Comparison of ENCODE assay signal across 1 cellular context in genomic region chr11:72814139-72814830, GRCh38.
TF ChIP-seq lines count a peak whose summit lies in the region.

Gene ATG16L2 (plus strand): TSS chr11:72814411. CDS start chr11:72814446, 35 bp downstream.

TF ChIP-seq in H1, 55 proteins besides CTCF, POLR2A, EP300 and RAD21:
- TF ChIP-seq, protein P1, sequence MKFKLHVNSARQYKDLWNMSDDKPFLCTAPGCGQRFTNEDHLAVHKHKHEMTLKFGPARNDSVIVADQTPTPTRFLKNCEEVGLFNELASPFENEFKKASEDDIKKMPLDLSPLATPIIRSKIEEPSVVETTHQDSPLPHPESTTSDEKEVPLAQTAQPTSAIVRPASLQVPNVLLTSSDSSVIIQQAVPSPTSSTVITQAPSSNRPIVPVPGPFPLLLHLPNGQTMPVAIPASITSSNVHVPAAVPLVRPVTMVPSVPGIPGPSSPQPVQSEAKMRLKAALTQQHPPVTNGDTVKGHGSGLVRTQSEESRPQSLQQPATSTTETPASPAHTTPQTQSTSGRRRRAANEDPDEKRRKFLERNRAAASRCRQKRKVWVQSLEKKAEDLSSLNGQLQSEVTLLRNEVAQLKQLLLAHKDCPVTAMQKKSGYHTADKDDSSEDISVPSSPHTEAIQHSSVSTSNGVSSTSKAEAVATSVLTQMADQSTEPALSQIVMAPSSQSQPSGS (IDR thresholded peaks at IDR 0.05; ENCODE audit: low read length), result no peak
- peak; percentile 88 for TF ChIP-seq YY1 (IDR thresholded peaks at IDR 0.05; ENCODE audit: low read depth, low read length)
- TF ChIP-seq RNF2 (IDR thresholded peaks at IDR 0.05; ENCODE audit: borderline replicate concordance, low read depth, low read length, missing control alignments, poor library complexity, severe bottlenecking), result no peak
- no peak for TF ChIP-seq BCL11A (IDR thresholded peaks at IDR 0.05; ENCODE audit: low read depth in 2 of 2, low read length in 2 of 2)
- no peak for TF ChIP-seq NRF1 (IDR thresholded peaks at IDR 0.05; ENCODE audit: low read depth, low read length)
- no peak for TF ChIP-seq BRCA1 (IDR thresholded peaks at IDR 0.05; ENCODE audit: low read depth, low read length)
- TF ChIP-seq SIX5 (IDR thresholded peaks at IDR 0.05; ENCODE audit: low read depth, low read length), result no peak
- TF ChIP-seq, protein P2, sequence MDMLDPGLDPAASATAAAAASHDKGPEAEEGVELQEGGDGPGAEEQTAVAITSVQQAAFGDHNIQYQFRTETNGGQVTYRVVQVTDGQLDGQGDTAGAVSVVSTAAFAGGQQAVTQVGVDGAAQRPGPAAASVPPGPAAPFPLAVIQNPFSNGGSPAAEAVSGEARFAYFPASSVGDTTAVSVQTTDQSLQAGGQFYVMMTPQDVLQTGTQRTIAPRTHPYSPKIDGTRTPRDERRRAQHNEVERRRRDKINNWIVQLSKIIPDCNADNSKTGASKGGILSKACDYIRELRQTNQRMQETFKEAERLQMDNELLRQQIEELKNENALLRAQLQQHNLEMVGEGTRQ (IDR thresholded peaks at IDR 0.05; ENCODE audit: low read length), result no peak
- no peak for TF ChIP-seq CTBP2 (IDR thresholded peaks at IDR 0.05; ENCODE audit: borderline replicate concordance, insufficient read depth, insufficient read length, low read length)
- no peak for TF ChIP-seq JUN (IDR thresholded peaks at IDR 0.05; ENCODE audit: low read depth, low read length)
- TF ChIP-seq CHD2 (IDR thresholded peaks at IDR 0.05; ENCODE audit: low read length), result no peak
- no peak for TF ChIP-seq SRF (IDR thresholded peaks at IDR 0.05; ENCODE audit: low read depth, low read length)
- TF ChIP-seq SAP30 (IDR thresholded peaks at IDR 0.05; ENCODE audit: insufficient read depth, insufficient replicate concordance, low read length), result no peak
- TF ChIP-seq FOSL1 (IDR thresholded peaks at IDR 0.05; ENCODE audit: insufficient read depth, low read depth, low read length), result no peak
- TF ChIP-seq CBX8 (IDR thresholded peaks at IDR 0.05; ENCODE audit: borderline replicate concordance, low read depth, low read length), result no peak
- no peak for TF ChIP-seq BACH1 (IDR thresholded peaks at IDR 0.05; ENCODE audit: low read length)
- no peak for TF ChIP-seq SIRT6 (IDR thresholded peaks at IDR 0.05; ENCODE audit: low read length)
- no peak for TF ChIP-seq SP2 (IDR thresholded peaks at IDR 0.05; ENCODE audit: low read length)
- TF ChIP-seq SUZ12 (IDR thresholded peaks at IDR 0.05; ENCODE audit: low read length), result no peak
- TF ChIP-seq PHF8 (conservative IDR thresholded peaks at IDR 0.05; ENCODE audit: low read depth, low read length), result peak; percentile 99
- no peak for TF ChIP-seq POU5F1 (IDR thresholded peaks at IDR 0.05; ENCODE audit: low read depth, low read length)
- TF ChIP-seq ATF3 (IDR thresholded peaks at IDR 0.05; ENCODE audit: insufficient read depth, low read depth, low read length), result no peak
- 0 out of 2 replicates have a peak, but pooled peaks have one; percentile 10 for TF ChIP-seq SP1 (IDR thresholded peaks at IDR 0.05; ENCODE audit: low read depth, low read length)
- peak; percentile 43 for TF ChIP-seq TBP (IDR thresholded peaks at IDR 0.05; ENCODE audit: low read depth, low read length)
- TF ChIP-seq, protein P3, sequence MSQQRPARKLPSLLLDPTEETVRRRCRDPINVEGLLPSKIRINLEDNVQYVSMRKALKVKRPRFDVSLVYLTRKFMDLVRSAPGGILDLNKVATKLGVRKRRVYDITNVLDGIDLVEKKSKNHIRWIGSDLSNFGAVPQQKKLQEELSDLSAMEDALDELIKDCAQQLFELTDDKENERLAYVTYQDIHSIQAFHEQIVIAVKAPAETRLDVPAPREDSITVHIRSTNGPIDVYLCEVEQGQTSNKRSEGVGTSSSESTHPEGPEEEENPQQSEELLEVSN (IDR thresholded peaks at IDR 0.05), result no peak
- no peak for TF ChIP-seq GABPA (IDR thresholded peaks at IDR 0.05; ENCODE audit: borderline replicate concordance, insufficient read depth, low read length)
- TF ChIP-seq ASH2L (IDR thresholded peaks at IDR 0.05; ENCODE audit: low read length), result peak; percentile 74
- TF ChIP-seq, protein P4, sequence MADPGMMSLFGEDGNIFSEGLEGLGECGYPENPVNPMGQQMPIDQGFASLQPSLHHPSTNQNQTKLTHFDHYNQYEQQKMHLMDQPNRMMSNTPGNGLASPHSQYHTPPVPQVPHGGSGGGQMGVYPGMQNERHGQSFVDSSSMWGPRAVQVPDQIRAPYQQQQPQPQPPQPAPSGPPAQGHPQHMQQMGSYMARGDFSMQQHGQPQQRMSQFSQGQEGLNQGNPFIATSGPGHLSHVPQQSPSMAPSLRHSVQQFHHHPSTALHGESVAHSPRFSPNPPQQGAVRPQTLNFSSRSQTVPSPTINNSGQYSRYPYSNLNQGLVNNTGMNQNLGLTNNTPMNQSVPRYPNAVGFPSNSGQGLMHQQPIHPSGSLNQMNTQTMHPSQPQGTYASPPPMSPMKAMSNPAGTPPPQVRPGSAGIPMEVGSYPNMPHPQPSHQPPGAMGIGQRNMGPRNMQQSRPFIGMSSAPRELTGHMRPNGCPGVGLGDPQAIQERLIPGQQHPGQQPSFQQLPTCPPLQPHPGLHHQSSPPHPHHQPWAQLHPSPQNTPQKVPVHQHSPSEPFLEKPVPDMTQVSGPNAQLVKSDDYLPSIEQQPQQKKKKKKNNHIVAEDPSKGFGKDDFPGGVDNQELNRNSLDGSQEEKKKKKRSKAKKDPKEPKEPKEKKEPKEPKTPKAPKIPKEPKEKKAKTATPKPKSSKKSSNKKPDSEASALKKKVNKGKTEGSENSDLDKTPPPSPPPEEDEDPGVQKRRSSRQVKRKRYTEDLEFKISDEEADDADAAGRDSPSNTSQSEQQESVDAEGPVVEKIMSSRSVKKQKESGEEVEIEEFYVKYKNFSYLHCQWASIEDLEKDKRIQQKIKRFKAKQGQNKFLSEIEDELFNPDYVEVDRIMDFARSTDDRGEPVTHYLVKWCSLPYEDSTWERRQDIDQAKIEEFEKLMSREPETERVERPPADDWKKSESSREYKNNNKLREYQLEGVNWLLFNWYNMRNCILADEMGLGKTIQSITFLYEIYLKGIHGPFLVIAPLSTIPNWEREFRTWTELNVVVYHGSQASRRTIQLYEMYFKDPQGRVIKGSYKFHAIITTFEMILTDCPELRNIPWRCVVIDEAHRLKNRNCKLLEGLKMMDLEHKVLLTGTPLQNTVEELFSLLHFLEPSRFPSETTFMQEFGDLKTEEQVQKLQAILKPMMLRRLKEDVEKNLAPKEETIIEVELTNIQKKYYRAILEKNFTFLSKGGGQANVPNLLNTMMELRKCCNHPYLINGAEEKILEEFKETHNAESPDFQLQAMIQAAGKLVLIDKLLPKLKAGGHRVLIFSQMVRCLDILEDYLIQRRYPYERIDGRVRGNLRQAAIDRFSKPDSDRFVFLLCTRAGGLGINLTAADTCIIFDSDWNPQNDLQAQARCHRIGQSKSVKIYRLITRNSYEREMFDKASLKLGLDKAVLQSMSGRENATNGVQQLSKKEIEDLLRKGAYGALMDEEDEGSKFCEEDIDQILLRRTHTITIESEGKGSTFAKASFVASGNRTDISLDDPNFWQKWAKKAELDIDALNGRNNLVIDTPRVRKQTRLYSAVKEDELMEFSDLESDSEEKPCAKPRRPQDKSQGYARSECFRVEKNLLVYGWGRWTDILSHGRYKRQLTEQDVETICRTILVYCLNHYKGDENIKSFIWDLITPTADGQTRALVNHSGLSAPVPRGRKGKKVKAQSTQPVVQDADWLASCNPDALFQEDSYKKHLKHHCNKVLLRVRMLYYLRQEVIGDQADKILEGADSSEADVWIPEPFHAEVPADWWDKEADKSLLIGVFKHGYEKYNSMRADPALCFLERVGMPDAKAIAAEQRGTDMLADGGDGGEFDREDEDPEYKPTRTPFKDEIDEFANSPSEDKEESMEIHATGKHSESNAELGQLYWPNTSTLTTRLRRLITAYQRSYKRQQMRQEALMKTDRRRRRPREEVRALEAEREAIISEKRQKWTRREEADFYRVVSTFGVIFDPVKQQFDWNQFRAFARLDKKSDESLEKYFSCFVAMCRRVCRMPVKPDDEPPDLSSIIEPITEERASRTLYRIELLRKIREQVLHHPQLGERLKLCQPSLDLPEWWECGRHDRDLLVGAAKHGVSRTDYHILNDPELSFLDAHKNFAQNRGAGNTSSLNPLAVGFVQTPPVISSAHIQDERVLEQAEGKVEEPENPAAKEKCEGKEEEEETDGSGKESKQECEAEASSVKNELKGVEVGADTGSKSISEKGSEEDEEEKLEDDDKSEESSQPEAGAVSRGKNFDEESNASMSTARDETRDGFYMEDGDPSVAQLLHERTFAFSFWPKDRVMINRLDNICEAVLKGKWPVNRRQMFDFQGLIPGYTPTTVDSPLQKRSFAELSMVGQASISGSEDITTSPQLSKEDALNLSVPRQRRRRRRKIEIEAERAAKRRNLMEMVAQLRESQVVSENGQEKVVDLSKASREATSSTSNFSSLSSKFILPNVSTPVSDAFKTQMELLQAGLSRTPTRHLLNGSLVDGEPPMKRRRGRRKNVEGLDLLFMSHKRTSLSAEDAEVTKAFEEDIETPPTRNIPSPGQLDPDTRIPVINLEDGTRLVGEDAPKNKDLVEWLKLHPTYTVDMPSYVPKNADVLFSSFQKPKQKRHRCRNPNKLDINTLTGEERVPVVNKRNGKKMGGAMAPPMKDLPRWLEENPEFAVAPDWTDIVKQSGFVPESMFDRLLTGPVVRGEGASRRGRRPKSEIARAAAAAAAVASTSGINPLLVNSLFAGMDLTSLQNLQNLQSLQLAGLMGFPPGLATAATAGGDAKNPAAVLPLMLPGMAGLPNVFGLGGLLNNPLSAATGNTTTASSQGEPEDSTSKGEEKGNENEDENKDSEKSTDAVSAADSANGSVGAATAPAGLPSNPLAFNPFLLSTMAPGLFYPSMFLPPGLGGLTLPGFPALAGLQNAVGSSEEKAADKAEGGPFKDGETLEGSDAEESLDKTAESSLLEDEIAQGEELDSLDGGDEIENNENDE (IDR thresholded peaks at IDR 0.05; ENCODE audit: insufficient replicate concordance, low read length), result no peak
- TF ChIP-seq TAF7 (optimal IDR thresholded peaks at IDR 0.05; ENCODE audit: borderline replicate concordance, low read depth, low read length), result peak; percentile 72
- TF ChIP-seq HDAC6 (IDR thresholded peaks at IDR 0.05; ENCODE audit: low read depth, low read length), result no peak
- peak; percentile 94 for TF ChIP-seq JUND (IDR thresholded peaks at IDR 0.05; ENCODE audit: low read length)
- TF ChIP-seq KDM5A (IDR thresholded peaks at IDR 0.05; ENCODE audit: low read length), result no peak
- peak; percentile 44; the same call in 1 of the 2 replicates for TF ChIP-seq CREB1 (IDR thresholded peaks at IDR 0.05)
- no peak for TF ChIP-seq TCF12 (IDR thresholded peaks at IDR 0.05; ENCODE audit: low read depth, low read length)
- TF ChIP-seq EGR1 (IDR thresholded peaks at IDR 0.05; ENCODE audit: borderline replicate concordance, low read depth, low read length), result no peak
- TF ChIP-seq RFX5 (IDR thresholded peaks at IDR 0.05; ENCODE audit: borderline replicate concordance, low read depth, low read length), result no peak
- TF ChIP-seq KDM4A (IDR thresholded peaks at IDR 0.05; ENCODE audit: low read depth, low read length, severe bottlenecking), result peak; percentile 82
- peak; percentile 75; the same call in 1 of the 2 replicates for TF ChIP-seq SP4 (IDR thresholded peaks at IDR 0.05; ENCODE audit: low read length)
- peak; percentile 78 for TF ChIP-seq TAF1 (IDR thresholded peaks at IDR 0.05; ENCODE audit: low read depth, low read length)
- TF ChIP-seq POLR2AphosphoS5 (IDR thresholded peaks at IDR 0.05; ENCODE audit: low read depth, low read length), result peak; percentile 86
- no peak for TF ChIP-seq RXRA (IDR thresholded peaks at IDR 0.05; ENCODE audit: insufficient read depth, low read depth, low read length)
- TF ChIP-seq CEBPB (IDR thresholded peaks at IDR 0.05; ENCODE audit: low read depth, low read length), result no peak
- TF ChIP-seq EZH2 (IDR thresholded peaks at IDR 0.05; ENCODE audit: low read depth, low read length, severe bottlenecking), result no peak
- 0 out of 4 replicates have a peak, but pooled peaks of 1 of the 2 experiments have one; percentile 65 for TF ChIP-seq SIN3A (conservative IDR thresholded peaks at IDR 0.05 in 1 of 2, IDR thresholded peaks at IDR 0.05 in 1 of 2; ENCODE audit: low read depth in 1 of 2, low read length in 2 of 2)
- TF ChIP-seq, protein P5, sequence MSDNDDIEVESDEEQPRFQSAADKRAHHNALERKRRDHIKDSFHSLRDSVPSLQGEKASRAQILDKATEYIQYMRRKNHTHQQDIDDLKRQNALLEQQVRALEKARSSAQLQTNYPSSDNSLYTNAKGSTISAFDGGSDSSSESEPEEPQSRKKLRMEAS (IDR thresholded peaks at IDR 0.05), result peak; percentile 48
- TF ChIP-seq GTF2F1 (IDR thresholded peaks at IDR 0.05; ENCODE audit: borderline replicate concordance, low read depth, low read length), result no peak
- TF ChIP-seq MAFK (IDR thresholded peaks at IDR 0.05; ENCODE audit: low read depth, low read length), result no peak
- no peak for TF ChIP-seq TEAD4 (IDR thresholded peaks at IDR 0.05; ENCODE audit: low read depth, low read length)
- no peak for TF ChIP-seq HDAC2 (IDR thresholded peaks at IDR 0.05; ENCODE audit: borderline replicate concordance in 1 of 2, low read depth in 2 of 2, low read length in 2 of 2)
- TF ChIP-seq RBBP5 (IDR thresholded peaks at IDR 0.05; ENCODE audit: borderline replicate concordance, low read depth, low read length), result peak; percentile 85; the same call in 1 of the 2 replicates
- TF ChIP-seq KDM1A (IDR thresholded peaks at IDR 0.05; ENCODE audit: borderline replicate concordance, low read length), result no peak
- no peak for TF ChIP-seq CBX5 (IDR thresholded peaks at IDR 0.05; ENCODE audit: low read depth, low read length)
- peak; percentile 88 for TF ChIP-seq CHD1 (IDR thresholded peaks at IDR 0.05; ENCODE audit: low read depth, low read length)
- no peak for TF ChIP-seq NANOG (IDR thresholded peaks at IDR 0.05; ENCODE audit: insufficient read depth, low read depth, low read length, poor library complexity, severe bottlenecking)
- no peak for TF ChIP-seq ZNF274 (IDR thresholded peaks at IDR 0.05; ENCODE audit: borderline replicate concordance, extremely low read depth, low read length)
